Comparison of ENCODE assay signal across 11 cellular contexts in the genomic region with DNA sequence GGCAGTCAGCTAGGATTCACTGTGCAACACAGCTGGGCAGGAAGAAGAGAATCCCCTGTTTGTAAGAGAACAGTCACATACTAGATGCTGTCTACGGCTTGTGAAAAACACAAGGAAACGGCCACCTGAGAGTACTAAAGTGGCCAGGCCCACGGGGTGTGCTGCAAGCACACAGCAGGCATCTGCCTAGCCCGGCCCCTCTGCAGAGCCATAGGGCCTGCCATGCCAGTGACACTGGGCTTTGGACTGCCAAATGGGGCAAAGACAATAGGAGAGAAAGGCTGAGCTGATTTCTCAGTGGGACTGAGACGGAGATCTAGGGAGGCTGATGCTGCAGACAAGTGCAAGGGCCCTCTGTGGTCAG. TPM values are rescaled to one million over a fixed set of nuclear protein-coding genes. Genes with fewer than 3 reads are reported as not detected.
A peak's percentile ranks its signal among the peaks of the same experiment; 100 is the strongest.
DNase-seq lines count a peak whose midpoint lies in the region; TF ChIP-seq lines count a peak whose summit lies in the region.
"Had no signal": no experiment of that assay in that cellular context is flagged by ENCODE, and none has a peak within 500 bp of the region (broad histone marks: within the 10 kb centered on the region; RNA-seq: fewer than 3 reads in every experiment).

No MANE protein-coding gene starts in this region.

- no peak for TF ChIP-seq CTCF in esophagus squamous epithelium (IDR thresholded peaks at IDR 0.05)
- TF ChIP-seq CTCF in nephron (IDR thresholded peaks at IDR 0.05; ENCODE audit: unreplicated experiment in 3 of 3) = no peak

- H3K4me3 Mint-ChIP-seq in nephron = no peak overlapping the region
- H3K4me3 Mint-ChIP-seq: central memory CD8-positive, alpha-beta T cell had no signal

- 43 to 57% methylated on average over 5 of the region's 5 CpGs for WGBS in esophagus squamous epithelium, 2 donors

- peaks cover 34% of the 10 kb centered on the region for H3K36me3 Mint-ChIP-seq in nephron (ENCODE audit: low read depth)

- peaks cover 56% of the 10 kb centered on the region for H3K4me1 Mint-ChIP-seq in nephron

- no peaks in the 10 kb centered on the region for H3K9me3 Mint-ChIP-seq in nephron
- H3K9me3 Mint-ChIP-seq: central memory CD8-positive, alpha-beta T cell had no signal

- CTCF ChIA-PET in HEK293T (lab: Yijun Ruan, JAX) = interaction anchor here (5.4 kb wide), 1 partner anchor 10 kb away, joined by 24 read pairs; no protein-coding TSS in a partner anchor

- peak overlapping the region in 2 of 3 experiments; percentile 9 to 41 for H3K27ac Mint-ChIP-seq in nephron

- no peaks in the 10 kb centered on the region for H3K27me3 ChIP-seq in esophagus squamous epithelium

- intact Hi-C loops in esophagus squamous epithelium (cut with DNase I) = no loop called here

- peak overlapping the region; percentile 13 to 80 (median 69) for H3K27ac ChIP-seq in esophagus squamous epithelium

- no peaks in the 10 kb centered on the region for H3K27me3 Mint-ChIP-seq in nephron (ENCODE audit: low read depth)
- H3K27me3 Mint-ChIP-seq: central memory CD8-positive, alpha-beta T cell had no signal

- H3K36me3 ChIP-seq in esophagus squamous epithelium = peaks cover 0 to 94% (median 3%) of the 10 kb centered on the region in 3 donors

- H3K4me1 ChIP-seq in esophagus squamous epithelium = peaks cover 29 to 75% (median 57%) of the 10 kb centered on the region in 3 donors

- no peak for TF ChIP-seq POLR2A in esophagus squamous epithelium (IDR thresholded peaks at IDR 0.05)

- no peaks in the 10 kb centered on the region for H3K9me3 ChIP-seq in esophagus squamous epithelium

- peak; percentile 48 for DNase-seq in activated CD8-positive, alpha-beta memory T cell treated with anti-CD3 and anti-CD28 coated beads for 24 hours
- DNase-seq in activated CD8-positive, alpha-beta memory T cell treated with anti-CD3 and anti-CD28 coated beads, Interleukin-2, amount 50 U/mL, for 48 hours = no peak
- DNase-seq in esophagus squamous epithelium (lab: John Stamatoyannopoulos, UW) = no peak
- no peak for DNase-seq in HEK293T (ENCODE audit: extremely low spot score)
- DNase-seq in SIG-M5 (lab: John Stamatoyannopoulos, UW) = no peak
- DNase-seq in hepatic stellate cell (ENCODE audit: low spot score) = no peak
- DNase-seq in T-helper 9 cell = no peak
- DNase-seq: DMS79 treated with DMSO at 0.1 percent for 48 hours, NCI-H1092 treated with DMSO at 0.1 percent for 48 hours had no signal

- POLR2A ChIA-PET in HEK293T (lab: Yijun Ruan, JAX) = interaction anchor here (1.0 to 1.6 kb wide), 3 partner anchors 9 to 47 kb away, joined by 3 to 4 read pairs (median 3); no protein-coding TSS in a partner anchor

- no peak overlapping the region for H3K4me3 ChIP-seq in esophagus squamous epithelium

TF ChIP-seq in HEK293T, 16 proteins besides CTCF, POLR2A, EP300 and RAD21:
- TF ChIP-seq FOXK2 (IDR thresholded peaks at IDR 0.05) (no peak), BHLHE40 (IDR thresholded peaks at IDR 0.05; ENCODE audit: borderline replicate concordance) (no peak), NFRKB (IDR thresholded peaks at IDR 0.05) (no peak), LEF1 (IDR thresholded peaks at IDR 0.05; ENCODE audit: borderline replicate concordance) (no peak), CTBP1 (IDR thresholded peaks at IDR 0.05; ENCODE audit: borderline replicate concordance) (no peak), ZNF384 (IDR thresholded peaks at IDR 0.05) (no peak), TARDBP (IDR thresholded peaks at IDR 0.05) (no peak), SUZ12 (IDR thresholded peaks at IDR 0.05) (no peak), FOXM1 (IDR thresholded peaks at IDR 0.05; ENCODE audit: borderline replicate concordance) (no peak), L3MBTL2 (conservative IDR thresholded peaks at IDR 0.05) (no peak), FOXA1 (IDR thresholded peaks at IDR 0.05) (no peak), ELF4 (IDR thresholded peaks at IDR 0.05) (no peak), HDGF (IDR thresholded peaks at IDR 0.05; ENCODE audit: borderline replicate concordance) (no peak), SP1 (IDR thresholded peaks at IDR 0.05) (no peak)

RNA-seq across cellular contexts. Expression of a gene that starts 10.3 kb away (rescaled TPM):
- total RNA-seq in esophagus squamous epithelium = 100 to 1,000 TPM; 288 to 406 (median 337) TPM

RNA-seq across cellular contexts. Expression of a gene that starts 58.7 kb away (rescaled TPM):
- total RNA-seq in esophagus squamous epithelium = 10 to 100 TPM; 41.5 to 62.9 (median 58.1) TPM
